Comparison of ENCODE assay signal across 10 cellular contexts in genomic region chr4:82780398-82781231, GRCh38. TPM values are rescaled to one million over a fixed set of nuclear protein-coding genes. Genes with fewer than 3 reads are reported as not detected.
DNase-seq lines count a peak whose midpoint lies in the region; ATAC-seq, FAIRE-seq and TF ChIP-seq lines count a peak whose summit lies in the region.
"Had no signal": no experiment of that assay in that cellular context is flagged by ENCODE, and none has a peak within 500 bp of the region (broad histone marks: within the 10 kb centered on the region; RNA-seq: fewer than 3 reads in every experiment).

No MANE protein-coding gene starts in this region.

- no peaks in the 10 kb centered on the region for H3K9me3 ChIP-seq in A549
- H3K9me3 ChIP-seq in adipocyte (ENCODE audit: control insufficient read depth, low read length): no peaks in the 10 kb centered on the region

- peaks cover 46% of the 10 kb centered on the region for H3K4me1 ChIP-seq in A549
- peaks cover 28% of the 10 kb centered on the region for H3K4me1 ChIP-seq in adipocyte (ENCODE audit: control insufficient read depth, insufficient read depth, low read length)

- H3K27me3 ChIP-seq in adipocyte (replicated peaks; ENCODE audit: control insufficient read depth, insufficient read depth, low read length): no peaks in the 10 kb centered on the region

- WGBS in A549 (ENCODE audit: missing lambda C conversion rate): 29% methylated on average over 8 of the region's 10 CpGs

- no peak for TF ChIP-seq EP300 in A549 (IDR thresholded peaks at IDR 0.05)

- peak overlapping the region; percentile 57 for H3K4me2 ChIP-seq in A549

- ATAC-seq in A549 (peak; percentile 52 to 62; a peak in 4 of 6 replicates), GM21529 (IDR thresholded peaks at IDR 0.05; ENCODE audit: unreplicated experiment) (peak; percentile 67)

- H3K4me3 ChIP-seq in A549: no peak overlapping the region
- no peak overlapping the region for H3K4me3 ChIP-seq in adipocyte (ENCODE audit: low read length)

- H3K9me3 Mint-ChIP-seq in activated naive CD8-positive, alpha-beta T cell treated with anti-CD3 and anti-CD28 coated beads for 36 hours: no peaks in the 10 kb centered on the region

- no peak for TF ChIP-seq POLR2A in A549 (IDR thresholded peaks at IDR 0.05; ENCODE audit: low read length)

- DNase-seq in A549 (ENCODE audit: low read depth in 1 of 2, low spot score in 1 of 2) (peak in 1 of 2 experiments; percentile 51), NCI-H146 (lab: John Stamatoyannopoulos, UW) (peak; percentile 90), adipocyte (ENCODE audit: low read depth) (peak; percentile 63), left kidney (ENCODE audit: low read depth, low spot score) (peak; percentile 73), GOT3 (lab: John Stamatoyannopoulos, UW) (no peak), GM20000 (ENCODE audit: low spot score) (no peak)
- no peak for DNase-seq in activated naive CD8-positive, alpha-beta T cell treated with anti-CD3 and anti-CD28 coated beads for 36 hours
- DNase-seq: CD4-positive, CD25-positive, alpha-beta regulatory T cell had no signal

- peaks cover 2% of the 10 kb centered on the region for H3K4me1 Mint-ChIP-seq in activated naive CD8-positive, alpha-beta T cell treated with anti-CD3 and anti-CD28 coated beads for 36 hours
- H3K4me1 Mint-ChIP-seq: CD4-positive, CD25-positive, alpha-beta regulatory T cell had no signal

- H3K36me3 Mint-ChIP-seq in activated naive CD8-positive, alpha-beta T cell treated with anti-CD3 and anti-CD28 coated beads for 36 hours: no peaks in the 10 kb centered on the region
- H3K36me3 Mint-ChIP-seq: CD4-positive, CD25-positive, alpha-beta regulatory T cell had no signal

- FAIRE-seq in A549 (lab: Jason Lieb, UNC): no peak
- FAIRE-seq: TTC549 had no signal

- CTCF ChIA-PET in A549 (lab: Yijun Ruan, JAX): interaction anchor here (0.5 to 1.4 kb wide), 2 partner anchors 42 to 159 kb away, joined by 3 to 6 read pairs; no protein-coding TSS in a partner anchor

- peak in 1 of 2 experiments; percentile 34; a peak in 2 of 5 replicates for TF ChIP-seq RAD21 in A549 (conservative IDR thresholded peaks at IDR 0.05 in 1 of 2, IDR thresholded peaks at IDR 0.05 in 1 of 2)

- TF ChIP-seq CTCF in A549 (IDR thresholded peaks at IDR 0.05) (peak; percentile 15; the same call in 1 of the 3 replicates), GM20000 (IDR thresholded peaks at IDR 0.05; ENCODE audit: extremely low read depth, missing control alignments) (no peak)

- no peaks in the 10 kb centered on the region for H3K36me3 ChIP-seq in adipocyte (ENCODE audit: control insufficient read depth, insufficient read depth, low read length, severe bottlenecking)

- H3K27ac ChIP-seq in A549: peak overlapping the region; percentile 63 to 79; a peak in 5 of 6 replicates

- no peak overlapping the region for H3K4me3 Mint-ChIP-seq in activated naive CD8-positive, alpha-beta T cell treated with anti-CD3 and anti-CD28 coated beads for 36 hours
- H3K4me3 Mint-ChIP-seq: CD4-positive, CD25-positive, alpha-beta regulatory T cell had no signal

- H3K9ac ChIP-seq in adipocyte (ENCODE audit: low read length): no peak overlapping the region

- no peaks in the 10 kb centered on the region for H3K27me3 Mint-ChIP-seq in activated naive CD8-positive, alpha-beta T cell treated with anti-CD3 and anti-CD28 coated beads for 36 hours

- POLR2A ChIA-PET in A549 (lab: Yijun Ruan, JAX): no interaction called here

- no peak overlapping the region for H3K27ac Mint-ChIP-seq in activated naive CD8-positive, alpha-beta T cell treated with anti-CD3 and anti-CD28 coated beads for 36 hours
- H3K27ac Mint-ChIP-seq: CD4-positive, CD25-positive, alpha-beta regulatory T cell had no signal

TF ChIP-seq in A549, 52 proteins besides CTCF, POLR2A, EP300 and RAD21:
- TF ChIP-seq SMC3 (IDR thresholded peaks at IDR 0.05) (0 out of 3 replicates have a peak, but pooled peaks have one; percentile 8), KDM5A (IDR thresholded peaks at IDR 0.05) (no peak), MAFK (IDR thresholded peaks at IDR 0.05; ENCODE audit: partially characterized antibody) (peak; percentile 89)

RNA-seq across cellular contexts. Expression of gene SCD5, which starts 18.0 kb away (rescaled TPM):
- polyA plus RNA-seq in A549 (2011; rRNA removed) (11.3 and 11.9 TPM in 2 replicates), A549 (2017; fragmentation: RNase III; extraction: RNeasy Plus Mini Kit Qiagen cat#74134 plus additional on column Dnase treatment) (7.5 to 10.8 TPM (median 9.8 TPM) in 3 replicates)
- polyA plus RNA-seq in A549 (2012; cell fraction: cytosol; rRNA removed): 4.6 and 5.8 TPM in 2 replicates
- polyA plus RNA-seq in A549 (2012; cell fraction: nucleus; rRNA removed): 4.0 and 5.0 TPM in 2 replicates
- 8.2 and 8.8 TPM in 2 replicates for polyA minus RNA-seq in A549 (2011; rRNA and poly(A)+ RNA removed)
- 1 to 10 TPM; 3.8 to 4.0 TPM for total RNA-seq in activated naive CD8-positive, alpha-beta T cell treated with anti-CD3 and anti-CD28 coated beads for 36 hours

Comparison
In these comparisons a context has a peak if more than half of its experiments do, and no peak if none do; other contexts are left out.
1. DNase-seq: peak in NCI-H146 (single experiment), adipocyte (single experiment) and left kidney (single experiment); none in activated naive CD8-positive, alpha-beta T cell treated with anti-CD3 and anti-CD28 coated beads for 36 hours (single experiment), GOT3 (single experiment) and GM20000 (single experiment).